1 cellular context compared by ENCODE assay signal in genomic region chr10:4271193-4271592, GRCh38.
TF ChIP-seq lines count a peak whose summit lies in the region.

No MANE protein-coding gene starts in this region.

TF ChIP-seq in IMR-90, 13 proteins besides CTCF, POLR2A, EP300 and RAD21:
- TF ChIP-seq MAFK (IDR thresholded peaks at IDR 0.05; ENCODE audit: low read depth, low read length) (no peak), MXI1 (IDR thresholded peaks at IDR 0.05; ENCODE audit: borderline replicate concordance, low read depth, low read length) (no peak), FOS (IDR thresholded peaks at IDR 0.05; ENCODE audit: low read depth, low read length) (no peak), CHD1 (IDR thresholded peaks at IDR 0.05; ENCODE audit: low read depth, low read length) (no peak), USF2 (IDR thresholded peaks at IDR 0.05; ENCODE audit: low read depth, low read length) (no peak), RCOR1 (IDR thresholded peaks at IDR 0.05; ENCODE audit: insufficient replicate concordance, low read length) (no peak), CEBPB (IDR thresholded peaks at IDR 0.05; ENCODE audit: low read depth, low read length) (no peak), NFE2L2 (IDR thresholded peaks at IDR 0.05; ENCODE audit: low read depth, low read length) (no peak), SMC3 (IDR thresholded peaks at IDR 0.05; ENCODE audit: low read depth, low read length) (no peak), RFX5 (IDR thresholded peaks at IDR 0.05; ENCODE audit: low read depth, low read length) (no peak), MAZ (IDR thresholded peaks at IDR 0.05; ENCODE audit: borderline replicate concordance, low read depth, low read length) (no peak), ELK1 (IDR thresholded peaks at IDR 0.05; ENCODE audit: borderline replicate concordance, low read depth, low read length) (no peak), BHLHE40 (IDR thresholded peaks at IDR 0.05; ENCODE audit: low read depth, low read length) (no peak)
TF ChIP-seq in IMR-90: peak in this region for 0.
